In the genomic region with DNA sequence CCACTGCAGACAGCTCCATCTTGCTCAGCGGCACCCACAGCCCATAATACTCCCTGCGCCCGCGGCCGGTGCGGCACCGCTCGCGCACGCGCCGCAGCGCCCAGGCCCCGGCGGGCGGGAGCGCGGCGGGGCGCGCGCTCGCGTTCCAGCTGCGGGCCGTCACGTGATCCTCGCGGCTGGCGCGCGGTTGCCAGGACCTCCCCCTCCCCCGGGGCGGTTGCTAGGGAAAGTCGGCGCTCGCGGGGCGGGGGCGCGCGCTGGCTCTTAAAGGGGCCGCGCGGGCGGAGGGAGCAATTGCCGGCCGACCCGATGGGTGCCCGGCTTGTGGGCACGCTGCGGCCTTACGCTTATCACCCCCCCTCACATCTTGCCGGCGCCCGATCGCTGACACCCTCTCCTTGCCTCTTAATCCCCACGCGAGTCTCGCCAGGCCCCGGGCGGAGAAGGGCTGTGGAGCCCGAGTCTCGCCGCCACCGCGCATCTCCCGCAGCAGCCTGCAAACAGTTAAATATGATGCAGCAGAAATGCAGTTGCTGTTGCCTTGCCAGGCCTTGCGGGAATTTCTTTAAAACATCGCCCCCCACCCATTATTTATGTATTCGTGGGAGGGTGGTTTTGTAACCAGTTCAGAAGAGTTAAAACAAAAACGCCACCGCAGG, we compare ENCODE assay signal across 8 cellular contexts. TPM values are rescaled to one million over a fixed set of nuclear protein-coding genes. Genes with fewer than 3 reads are reported as not detected.
DNase-seq lines count a peak whose midpoint lies in the region; ATAC-seq and TF ChIP-seq lines count a peak whose summit lies in the region.

TSS of gene CBX6 (minus strand) at position 45 of the 659 bp plus-strand sequence. CDS start at position 19, 26 bp downstream.

- peaks cover 3% of the 10 kb centered on the region for H3K4me1 ChIP-seq in ovary (ENCODE audit: insufficient read depth)
- H3K4me1 ChIP-seq in thoracic aorta (ENCODE audit: control insufficient read depth in 1 of 2, low read depth in 2 of 2): peaks cover 16 to 47% of the 10 kb centered on the region in 2 donors

- H3K36me3 Mint-ChIP-seq in activated naive CD8-positive, alpha-beta T cell treated with anti-CD3 and anti-CD28 coated beads, Interleukin-2, amount 10 ng/mL, durations not matched to agents 7 days and 5 days: peaks cover 1% of the 10 kb centered on the region

- WGBS in ovary, 3 donors: 0 to 1% (median 0%) methylated on average over 28 to 73 of the region's 73 CpGs

- H3K4me3 Mint-ChIP-seq in activated naive CD8-positive, alpha-beta T cell treated with anti-CD3 and anti-CD28 coated beads, Interleukin-2, amount 10 ng/mL, durations not matched to agents 7 days and 5 days: peak within 1 kb of the TSS; percentile 90

- peaks cover 34% of the 10 kb centered on the region for H3K4me1 Mint-ChIP-seq in activated naive CD8-positive, alpha-beta T cell treated with anti-CD3 and anti-CD28 coated beads, Interleukin-2, amount 10 ng/mL, durations not matched to agents 7 days and 5 days

- H3K27me3 ChIP-seq in ovary (no peaks in the 10 kb centered on the region), thoracic aorta (replicated peaks; ENCODE audit: insufficient read depth) (no peaks in the 10 kb centered on the region)

- no peaks in the 10 kb centered on the region for H3K9me3 ChIP-seq in ovary
- no peaks in the 10 kb centered on the region for H3K9me3 ChIP-seq in thoracic aorta

- peaks cover 20% of the 10 kb centered on the region for H3K27me3 Mint-ChIP-seq in activated naive CD8-positive, alpha-beta T cell treated with anti-CD3 and anti-CD28 coated beads, Interleukin-2, amount 10 ng/mL, durations not matched to agents 7 days and 5 days

- H3K36me3 ChIP-seq in ovary (no peaks in the 10 kb centered on the region), thoracic aorta (peaks cover 5% of the 10 kb centered on the region)

- CTCF ChIA-PET in GM10248 (lab: Yijun Ruan, JAX): interaction anchor here (1.0 to 3.1 kb wide), 6 partner anchors 11 to 241 kb away, joined by 3 to 13 read pairs (median 4); no protein-coding TSS in a partner anchor

- TF ChIP-seq POLR2A in ovary (IDR thresholded peaks at IDR 0.05): peak; percentile 43

- TF ChIP-seq CTCF in GM10248 (IDR thresholded peaks at IDR 0.05; ENCODE audit: control extremely low read depth, extremely low read depth, low read depth, missing control alignments): no peak
- TF ChIP-seq CTCF in ovary (IDR thresholded peaks at IDR 0.05): peak in 1 of 3 donors; percentile 10
- TF ChIP-seq CTCF in thoracic aorta (IDR thresholded peaks at IDR 0.05): no peak

- POLR2A ChIA-PET in GM10248 (lab: Yijun Ruan, JAX): interaction anchor here (0.5 to 0.7 kb wide), 3 partner anchors 100 to 654 kb away, joined by 3 to 4 read pairs (median 4); partner anchors contain the start of gene GTPBP1
- POLR2A ChIA-PET in activated naive CD8-positive, alpha-beta T cell treated with anti-CD3 and anti-CD28 coated beads, Interleukin-2, amount 10 ng/mL, durations not matched to agents 7 days and 5 days (lab: Charles Lee): interaction anchor here (0.5 to 4.1 kb wide), 10 partner anchors 70 to 640 kb away, joined by 3 to 32 read pairs (median 5); partner anchors contain the start of gene RPL3

- no peak for TF ChIP-seq EP300 in ovary (IDR thresholded peaks at IDR 0.05)

- intact Hi-C loops in head of caudate nucleus (cut with DNase I) (loop anchor here (10.0 kb wide), 2 partner anchors 52 to 132 kb away; no protein-coding TSS in a partner anchor), ovary (cut with DNase I) (loop anchor here in 2 of 4 donors (5.0 kb wide), 2 partner anchors 50 to 445 kb away; partner anchors contain the start of gene RPL3 (in 1 of the 2))

- H3K4me3 ChIP-seq in ovary: peak within 1 kb of the TSS; percentile 64
- peak within 1 kb of the TSS; percentile 78 for H3K4me3 ChIP-seq in thoracic aorta

- peak; percentile 72 for ATAC-seq in HG02763 (IDR thresholded peaks at IDR 0.05; ENCODE audit: unreplicated experiment)
- peak; percentile 76 for ATAC-seq in activated naive CD8-positive, alpha-beta T cell treated with anti-CD3 and anti-CD28 coated beads, Interleukin-2, amount 10 ng/mL, durations not matched to agents 7 days and 5 days (ENCODE audit: low read depth)
- peak; percentile 62 for ATAC-seq in thoracic aorta (ENCODE audit: insufficient number of reproducible peaks, low FRiP score, low read depth)

- peak within 1 kb of the TSS; percentile 88 for H3K27ac Mint-ChIP-seq in activated naive CD8-positive, alpha-beta T cell treated with anti-CD3 and anti-CD28 coated beads, Interleukin-2, amount 10 ng/mL, durations not matched to agents 7 days and 5 days

- H3K27ac ChIP-seq in ovary (peak within 1 kb of the TSS; percentile 95), thoracic aorta (peak within 1 kb of the TSS; percentile 86 to 99)

- DNase-seq in GM10248 (ENCODE audit: extremely low spot score): peak; percentile 95
- peak; percentile 93 for DNase-seq in NCI-H1436 (lab: John Stamatoyannopoulos, UW)
- DNase-seq in SW 1271 (lab: John Stamatoyannopoulos, UW): peak; percentile 36 to 82
- peak; percentile 99 for DNase-seq in activated naive CD8-positive, alpha-beta T cell treated with anti-CD3 and anti-CD28 coated beads, Interleukin-2, amount 10 ng/mL, durations not matched to agents 7 days and 5 days
- DNase-seq in head of caudate nucleus: peak; percentile 89 to 99 (median 97)
- peak; percentile 96 to 99 (median 98) for DNase-seq in ovary
- DNase-seq in thoracic aorta (ENCODE audit: low spot score): peak; percentile 74

- no peaks in the 10 kb centered on the region for H3K9me3 Mint-ChIP-seq in activated naive CD8-positive, alpha-beta T cell treated with anti-CD3 and anti-CD28 coated beads, Interleukin-2, amount 10 ng/mL, durations not matched to agents 7 days and 5 days

RNA-seq across cellular contexts. Expression of gene CBX6, which starts in this region (rescaled TPM):
- total RNA-seq in activated naive CD8-positive, alpha-beta T cell treated with anti-CD3 and anti-CD28 coated beads, Interleukin-2, amount 10 ng/mL, durations not matched to agents 7 days and 5 days: 10 to 100 TPM; 66.0 to 66.4 TPM
- total RNA-seq in ovary (100 to 1,000 TPM in 5 of 7 donors, 10 to 100 TPM in 2; 32.7 to 175 (median 120) TPM), thoracic aorta (100 to 1,000 TPM in 1 of 2 donors, 10 to 100 TPM in 1; 80.1 to 111 TPM)
- polyA plus RNA-seq in ovary: 10 to 100 TPM; 22.6 to 26.4 TPM

Comparison
In these comparisons a context has a peak if more than half of its experiments do, and no peak if none do; other contexts are left out.
1. Peak in every context shown above with its lines: DNase-seq, ATAC-seq, H3K4me3 ChIP-seq and H3K27ac ChIP-seq.